ENCODE assay signal across 1 cellular context in genomic region chrX:48919947-48920712, GRCh38.
TF ChIP-seq lines count a peak whose summit lies in the region.

No MANE protein-coding gene starts in this region.

TF ChIP-seq in A549, 52 proteins besides CTCF, POLR2A, EP300 and RAD21:
- no peak for TF ChIP-seq CEBPB (IDR thresholded peaks at IDR 0.05)
- no peak for TF ChIP-seq USF2 (IDR thresholded peaks at IDR 0.05)
